ENCODE assay signal across 1 cellular context in genomic region chr11:11628651-11629050, GRCh38.
TF ChIP-seq lines count a peak whose summit lies in the region.

No MANE protein-coding gene starts in this region.

TF ChIP-seq in WTC11, 78 proteins besides CTCF, POLR2A, EP300 and RAD21:
- TF ChIP-seq AFF4 (CRISPR knock-in tag; IDR thresholded peaks at IDR 0.05; ENCODE audit: borderline replicate concordance) = no peak
